1 cellular context compared by ENCODE assay signal in the genomic region with DNA sequence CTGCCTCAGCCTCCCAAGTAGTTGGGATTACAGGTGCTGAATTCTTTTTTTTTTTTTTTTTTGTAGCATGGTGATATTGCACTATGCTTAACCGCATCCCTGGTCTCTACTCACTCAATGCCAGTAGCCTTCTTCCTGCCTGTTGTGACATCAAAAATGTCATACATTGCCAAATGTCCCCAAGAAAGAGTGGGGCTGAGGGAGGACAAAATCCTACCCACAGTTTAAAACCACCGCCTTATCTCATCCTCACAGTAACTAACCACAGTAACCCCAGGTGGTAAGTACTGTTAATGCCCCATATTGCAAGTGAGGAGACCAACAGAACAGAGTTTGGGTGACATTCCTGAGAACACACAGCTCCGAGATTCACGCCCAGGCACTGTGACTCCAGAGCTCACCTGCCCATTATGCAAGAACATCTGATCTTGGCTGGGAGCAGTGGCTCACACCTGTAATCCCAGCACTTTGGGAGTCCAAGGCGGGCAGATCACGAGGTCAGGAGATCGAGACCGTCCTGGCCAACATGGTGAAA.
TF ChIP-seq lines count a peak whose summit lies in the region.

No MANE protein-coding gene starts in this region.

TF ChIP-seq in K562, 482 proteins besides CTCF, POLR2A, EP300 and RAD21 (continued from another document and continues in another):
- TF ChIP-seq, protein P1, sequence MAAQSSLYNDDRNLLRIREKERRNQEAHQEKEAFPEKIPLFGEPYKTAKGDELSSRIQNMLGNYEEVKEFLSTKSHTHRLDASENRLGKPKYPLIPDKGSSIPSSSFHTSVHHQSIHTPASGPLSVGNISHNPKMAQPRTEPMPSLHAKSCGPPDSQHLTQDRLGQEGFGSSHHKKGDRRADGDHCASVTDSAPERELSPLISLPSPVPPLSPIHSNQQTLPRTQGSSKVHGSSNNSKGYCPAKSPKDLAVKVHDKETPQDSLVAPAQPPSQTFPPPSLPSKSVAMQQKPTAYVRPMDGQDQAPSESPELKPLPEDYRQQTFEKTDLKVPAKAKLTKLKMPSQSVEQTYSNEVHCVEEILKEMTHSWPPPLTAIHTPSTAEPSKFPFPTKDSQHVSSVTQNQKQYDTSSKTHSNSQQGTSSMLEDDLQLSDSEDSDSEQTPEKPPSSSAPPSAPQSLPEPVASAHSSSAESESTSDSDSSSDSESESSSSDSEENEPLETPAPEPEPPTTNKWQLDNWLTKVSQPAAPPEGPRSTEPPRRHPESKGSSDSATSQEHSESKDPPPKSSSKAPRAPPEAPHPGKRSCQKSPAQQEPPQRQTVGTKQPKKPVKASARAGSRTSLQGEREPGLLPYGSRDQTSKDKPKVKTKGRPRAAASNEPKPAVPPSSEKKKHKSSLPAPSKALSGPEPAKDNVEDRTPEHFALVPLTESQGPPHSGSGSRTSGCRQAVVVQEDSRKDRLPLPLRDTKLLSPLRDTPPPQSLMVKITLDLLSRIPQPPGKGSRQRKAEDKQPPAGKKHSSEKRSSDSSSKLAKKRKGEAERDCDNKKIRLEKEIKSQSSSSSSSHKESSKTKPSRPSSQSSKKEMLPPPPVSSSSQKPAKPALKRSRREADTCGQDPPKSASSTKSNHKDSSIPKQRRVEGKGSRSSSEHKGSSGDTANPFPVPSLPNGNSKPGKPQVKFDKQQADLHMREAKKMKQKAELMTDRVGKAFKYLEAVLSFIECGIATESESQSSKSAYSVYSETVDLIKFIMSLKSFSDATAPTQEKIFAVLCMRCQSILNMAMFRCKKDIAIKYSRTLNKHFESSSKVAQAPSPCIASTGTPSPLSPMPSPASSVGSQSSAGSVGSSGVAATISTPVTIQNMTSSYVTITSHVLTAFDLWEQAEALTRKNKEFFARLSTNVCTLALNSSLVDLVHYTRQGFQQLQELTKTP (IDR thresholded peaks at IDR 0.05; ENCODE audit: low read depth in 1 of 2, partially characterized antibody in 2 of 2), result peak in 1 of 2 experiments; percentile 51
- no peak for TF ChIP-seq SRSF9 (IDR thresholded peaks at IDR 0.05; ENCODE audit: borderline replicate concordance, low read depth, low read length)
- no peak for TF ChIP-seq ELF4 (CRISPR knock-in tag; IDR thresholded peaks at IDR 0.05)
- TF ChIP-seq XRCC3 (IDR thresholded peaks at IDR 0.05), result no peak
- no peak for TF ChIP-seq ZNF224 (CRISPR knock-in tag; IDR thresholded peaks at IDR 0.05)
- no peak for TF ChIP-seq RBM39 (optimal IDR thresholded peaks at IDR 0.05; ENCODE audit: low read depth, low read length)
- TF ChIP-seq CREB1 (IDR thresholded peaks at IDR 0.05), result peak; percentile 55
- no peak; the same call in 1 of the 2 replicates for TF ChIP-seq CREB1 (CRISPR knock-in tag; IDR thresholded peaks at IDR 0.05)
- no peak for TF ChIP-seq ZNF668 (CRISPR knock-in tag; IDR thresholded peaks at IDR 0.05)
- TF ChIP-seq, protein P2, sequence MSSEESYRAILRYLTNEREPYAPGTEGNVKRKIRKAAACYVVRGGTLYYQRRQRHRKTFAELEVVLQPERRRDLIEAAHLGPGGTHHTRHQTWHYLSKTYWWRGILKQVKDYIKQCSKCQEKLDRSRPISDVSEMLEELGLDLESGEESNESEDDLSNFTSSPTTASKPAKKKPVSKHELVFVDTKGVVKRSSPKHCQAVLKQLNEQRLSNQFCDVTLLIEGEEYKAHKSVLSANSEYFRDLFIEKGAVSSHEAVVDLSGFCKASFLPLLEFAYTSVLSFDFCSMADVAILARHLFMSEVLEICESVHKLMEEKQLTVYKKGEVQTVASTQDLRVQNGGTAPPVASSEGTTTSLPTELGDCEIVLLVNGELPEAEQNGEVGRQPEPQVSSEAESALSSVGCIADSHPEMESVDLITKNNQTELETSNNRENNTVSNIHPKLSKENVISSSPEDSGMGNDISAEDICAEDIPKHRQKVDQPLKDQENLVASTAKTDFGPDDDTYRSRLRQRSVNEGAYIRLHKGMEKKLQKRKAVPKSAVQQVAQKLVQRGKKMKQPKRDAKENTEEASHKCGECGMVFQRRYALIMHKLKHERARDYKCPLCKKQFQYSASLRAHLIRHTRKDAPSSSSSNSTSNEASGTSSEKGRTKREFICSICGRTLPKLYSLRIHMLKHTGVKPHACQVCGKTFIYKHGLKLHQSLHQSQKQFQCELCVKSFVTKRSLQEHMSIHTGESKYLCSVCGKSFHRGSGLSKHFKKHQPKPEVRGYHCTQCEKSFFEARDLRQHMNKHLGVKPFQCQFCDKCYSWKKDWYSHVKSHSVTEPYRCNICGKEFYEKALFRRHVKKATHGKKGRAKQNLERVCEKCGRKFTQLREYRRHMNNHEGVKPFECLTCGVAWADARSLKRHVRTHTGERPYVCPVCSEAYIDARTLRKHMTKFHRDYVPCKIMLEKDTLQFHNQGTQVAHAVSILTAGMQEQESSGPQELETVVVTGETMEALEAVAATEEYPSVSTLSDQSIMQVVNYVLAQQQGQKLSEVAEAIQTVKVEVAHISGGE (CRISPR knock-in tag; IDR thresholded peaks at IDR 0.05), result peak in 1 of 3 experiments; percentile 84; a peak in 2 of 6 replicates
- TF ChIP-seq, protein P3, sequence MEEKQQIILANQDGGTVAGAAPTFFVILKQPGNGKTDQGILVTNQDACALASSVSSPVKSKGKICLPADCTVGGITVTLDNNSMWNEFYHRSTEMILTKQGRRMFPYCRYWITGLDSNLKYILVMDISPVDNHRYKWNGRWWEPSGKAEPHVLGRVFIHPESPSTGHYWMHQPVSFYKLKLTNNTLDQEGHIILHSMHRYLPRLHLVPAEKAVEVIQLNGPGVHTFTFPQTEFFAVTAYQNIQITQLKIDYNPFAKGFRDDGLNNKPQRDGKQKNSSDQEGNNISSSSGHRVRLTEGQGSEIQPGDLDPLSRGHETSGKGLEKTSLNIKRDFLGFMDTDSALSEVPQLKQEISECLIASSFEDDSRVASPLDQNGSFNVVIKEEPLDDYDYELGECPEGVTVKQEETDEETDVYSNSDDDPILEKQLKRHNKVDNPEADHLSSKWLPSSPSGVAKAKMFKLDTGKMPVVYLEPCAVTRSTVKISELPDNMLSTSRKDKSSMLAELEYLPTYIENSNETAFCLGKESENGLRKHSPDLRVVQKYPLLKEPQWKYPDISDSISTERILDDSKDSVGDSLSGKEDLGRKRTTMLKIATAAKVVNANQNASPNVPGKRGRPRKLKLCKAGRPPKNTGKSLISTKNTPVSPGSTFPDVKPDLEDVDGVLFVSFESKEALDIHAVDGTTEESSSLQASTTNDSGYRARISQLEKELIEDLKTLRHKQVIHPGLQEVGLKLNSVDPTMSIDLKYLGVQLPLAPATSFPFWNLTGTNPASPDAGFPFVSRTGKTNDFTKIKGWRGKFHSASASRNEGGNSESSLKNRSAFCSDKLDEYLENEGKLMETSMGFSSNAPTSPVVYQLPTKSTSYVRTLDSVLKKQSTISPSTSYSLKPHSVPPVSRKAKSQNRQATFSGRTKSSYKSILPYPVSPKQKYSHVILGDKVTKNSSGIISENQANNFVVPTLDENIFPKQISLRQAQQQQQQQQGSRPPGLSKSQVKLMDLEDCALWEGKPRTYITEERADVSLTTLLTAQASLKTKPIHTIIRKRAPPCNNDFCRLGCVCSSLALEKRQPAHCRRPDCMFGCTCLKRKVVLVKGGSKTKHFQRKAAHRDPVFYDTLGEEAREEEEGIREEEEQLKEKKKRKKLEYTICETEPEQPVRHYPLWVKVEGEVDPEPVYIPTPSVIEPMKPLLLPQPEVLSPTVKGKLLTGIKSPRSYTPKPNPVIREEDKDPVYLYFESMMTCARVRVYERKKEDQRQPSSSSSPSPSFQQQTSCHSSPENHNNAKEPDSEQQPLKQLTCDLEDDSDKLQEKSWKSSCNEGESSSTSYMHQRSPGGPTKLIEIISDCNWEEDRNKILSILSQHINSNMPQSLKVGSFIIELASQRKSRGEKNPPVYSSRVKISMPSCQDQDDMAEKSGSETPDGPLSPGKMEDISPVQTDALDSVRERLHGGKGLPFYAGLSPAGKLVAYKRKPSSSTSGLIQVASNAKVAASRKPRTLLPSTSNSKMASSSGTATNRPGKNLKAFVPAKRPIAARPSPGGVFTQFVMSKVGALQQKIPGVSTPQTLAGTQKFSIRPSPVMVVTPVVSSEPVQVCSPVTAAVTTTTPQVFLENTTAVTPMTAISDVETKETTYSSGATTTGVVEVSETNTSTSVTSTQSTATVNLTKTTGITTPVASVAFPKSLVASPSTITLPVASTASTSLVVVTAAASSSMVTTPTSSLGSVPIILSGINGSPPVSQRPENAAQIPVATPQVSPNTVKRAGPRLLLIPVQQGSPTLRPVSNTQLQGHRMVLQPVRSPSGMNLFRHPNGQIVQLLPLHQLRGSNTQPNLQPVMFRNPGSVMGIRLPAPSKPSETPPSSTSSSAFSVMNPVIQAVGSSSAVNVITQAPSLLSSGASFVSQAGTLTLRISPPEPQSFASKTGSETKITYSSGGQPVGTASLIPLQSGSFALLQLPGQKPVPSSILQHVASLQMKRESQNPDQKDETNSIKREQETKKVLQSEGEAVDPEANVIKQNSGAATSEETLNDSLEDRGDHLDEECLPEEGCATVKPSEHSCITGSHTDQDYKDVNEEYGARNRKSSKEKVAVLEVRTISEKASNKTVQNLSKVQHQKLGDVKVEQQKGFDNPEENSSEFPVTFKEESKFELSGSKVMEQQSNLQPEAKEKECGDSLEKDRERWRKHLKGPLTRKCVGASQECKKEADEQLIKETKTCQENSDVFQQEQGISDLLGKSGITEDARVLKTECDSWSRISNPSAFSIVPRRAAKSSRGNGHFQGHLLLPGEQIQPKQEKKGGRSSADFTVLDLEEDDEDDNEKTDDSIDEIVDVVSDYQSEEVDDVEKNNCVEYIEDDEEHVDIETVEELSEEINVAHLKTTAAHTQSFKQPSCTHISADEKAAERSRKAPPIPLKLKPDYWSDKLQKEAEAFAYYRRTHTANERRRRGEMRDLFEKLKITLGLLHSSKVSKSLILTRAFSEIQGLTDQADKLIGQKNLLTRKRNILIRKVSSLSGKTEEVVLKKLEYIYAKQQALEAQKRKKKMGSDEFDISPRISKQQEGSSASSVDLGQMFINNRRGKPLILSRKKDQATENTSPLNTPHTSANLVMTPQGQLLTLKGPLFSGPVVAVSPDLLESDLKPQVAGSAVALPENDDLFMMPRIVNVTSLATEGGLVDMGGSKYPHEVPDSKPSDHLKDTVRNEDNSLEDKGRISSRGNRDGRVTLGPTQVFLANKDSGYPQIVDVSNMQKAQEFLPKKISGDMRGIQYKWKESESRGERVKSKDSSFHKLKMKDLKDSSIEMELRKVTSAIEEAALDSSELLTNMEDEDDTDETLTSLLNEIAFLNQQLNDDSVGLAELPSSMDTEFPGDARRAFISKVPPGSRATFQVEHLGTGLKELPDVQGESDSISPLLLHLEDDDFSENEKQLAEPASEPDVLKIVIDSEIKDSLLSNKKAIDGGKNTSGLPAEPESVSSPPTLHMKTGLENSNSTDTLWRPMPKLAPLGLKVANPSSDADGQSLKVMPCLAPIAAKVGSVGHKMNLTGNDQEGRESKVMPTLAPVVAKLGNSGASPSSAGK (IDR thresholded peaks at IDR 0.05), result no peak
- no peak for TF ChIP-seq ZC3H8 (IDR thresholded peaks at IDR 0.05)
- TF ChIP-seq, protein P4, sequence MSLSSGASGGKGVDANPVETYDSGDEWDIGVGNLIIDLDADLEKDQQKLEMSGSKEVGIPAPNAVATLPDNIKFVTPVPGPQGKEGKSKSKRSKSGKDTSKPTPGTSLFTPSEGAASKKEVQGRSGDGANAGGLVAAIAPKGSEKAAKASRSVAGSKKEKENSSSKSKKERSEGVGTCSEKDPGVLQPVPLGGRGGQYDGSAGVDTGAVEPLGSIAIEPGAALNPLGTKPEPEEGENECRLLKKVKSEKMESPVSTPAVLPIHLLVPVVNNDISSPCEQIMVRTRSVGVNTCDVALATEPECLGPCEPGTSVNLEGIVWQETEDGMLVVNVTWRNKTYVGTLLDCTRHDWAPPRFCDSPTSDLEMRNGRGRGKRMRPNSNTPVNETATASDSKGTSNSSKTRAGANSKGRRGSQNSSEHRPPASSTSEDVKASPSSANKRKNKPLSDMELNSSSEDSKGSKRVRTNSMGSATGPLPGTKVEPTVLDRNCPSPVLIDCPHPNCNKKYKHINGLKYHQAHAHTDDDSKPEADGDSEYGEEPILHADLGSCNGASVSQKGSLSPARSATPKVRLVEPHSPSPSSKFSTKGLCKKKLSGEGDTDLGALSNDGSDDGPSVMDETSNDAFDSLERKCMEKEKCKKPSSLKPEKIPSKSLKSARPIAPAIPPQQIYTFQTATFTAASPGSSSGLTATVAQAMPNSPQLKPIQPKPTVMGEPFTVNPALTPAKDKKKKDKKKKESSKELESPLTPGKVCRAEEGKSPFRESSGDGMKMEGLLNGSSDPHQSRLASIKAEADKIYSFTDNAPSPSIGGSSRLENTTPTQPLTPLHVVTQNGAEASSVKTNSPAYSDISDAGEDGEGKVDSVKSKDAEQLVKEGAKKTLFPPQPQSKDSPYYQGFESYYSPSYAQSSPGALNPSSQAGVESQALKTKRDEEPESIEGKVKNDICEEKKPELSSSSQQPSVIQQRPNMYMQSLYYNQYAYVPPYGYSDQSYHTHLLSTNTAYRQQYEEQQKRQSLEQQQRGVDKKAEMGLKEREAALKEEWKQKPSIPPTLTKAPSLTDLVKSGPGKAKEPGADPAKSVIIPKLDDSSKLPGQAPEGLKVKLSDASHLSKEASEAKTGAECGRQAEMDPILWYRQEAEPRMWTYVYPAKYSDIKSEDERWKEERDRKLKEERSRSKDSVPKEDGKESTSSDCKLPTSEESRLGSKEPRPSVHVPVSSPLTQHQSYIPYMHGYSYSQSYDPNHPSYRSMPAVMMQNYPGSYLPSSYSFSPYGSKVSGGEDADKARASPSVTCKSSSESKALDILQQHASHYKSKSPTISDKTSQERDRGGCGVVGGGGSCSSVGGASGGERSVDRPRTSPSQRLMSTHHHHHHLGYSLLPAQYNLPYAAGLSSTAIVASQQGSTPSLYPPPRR (CRISPR knock-in tag; IDR thresholded peaks at IDR 0.05; ENCODE audit: borderline replicate concordance), result no peak
- TF ChIP-seq NR2C2 (CRISPR knock-in tag; IDR thresholded peaks at IDR 0.05), result no peak
- TF ChIP-seq NR2C2 (tag; IDR thresholded peaks at IDR 0.05), result peak; percentile 63; the same call in 1 of the 2 replicates
- TF ChIP-seq, protein P5, sequence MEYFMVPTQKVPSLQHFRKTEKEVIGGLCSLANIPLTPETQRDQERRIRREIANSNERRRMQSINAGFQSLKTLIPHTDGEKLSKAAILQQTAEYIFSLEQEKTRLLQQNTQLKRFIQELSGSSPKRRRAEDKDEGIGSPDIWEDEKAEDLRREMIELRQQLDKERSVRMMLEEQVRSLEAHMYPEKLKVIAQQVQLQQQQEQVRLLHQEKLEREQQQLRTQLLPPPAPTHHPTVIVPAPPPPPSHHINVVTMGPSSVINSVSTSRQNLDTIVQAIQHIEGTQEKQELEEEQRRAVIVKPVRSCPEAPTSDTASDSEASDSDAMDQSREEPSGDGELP (CRISPR knock-in tag; IDR thresholded peaks at IDR 0.05; ENCODE audit: borderline replicate concordance), result peak; percentile 58
- TF ChIP-seq ZNF445 (CRISPR knock-in tag; IDR thresholded peaks at IDR 0.05; ENCODE audit: low read depth), result no peak
- TF ChIP-seq POLR3A (IDR thresholded peaks at IDR 0.05; ENCODE audit: borderline replicate concordance, extremely low read depth, insufficient read depth, insufficient read length), result no peak
- TF ChIP-seq, protein P6, sequence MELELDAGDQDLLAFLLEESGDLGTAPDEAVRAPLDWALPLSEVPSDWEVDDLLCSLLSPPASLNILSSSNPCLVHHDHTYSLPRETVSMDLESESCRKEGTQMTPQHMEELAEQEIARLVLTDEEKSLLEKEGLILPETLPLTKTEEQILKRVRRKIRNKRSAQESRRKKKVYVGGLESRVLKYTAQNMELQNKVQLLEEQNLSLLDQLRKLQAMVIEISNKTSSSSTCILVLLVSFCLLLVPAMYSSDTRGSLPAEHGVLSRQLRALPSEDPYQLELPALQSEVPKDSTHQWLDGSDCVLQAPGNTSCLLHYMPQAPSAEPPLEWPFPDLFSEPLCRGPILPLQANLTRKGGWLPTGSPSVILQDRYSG (tag; conservative IDR thresholded peaks at IDR 0.05; ENCODE audit: low read depth), result no peak
- TF ChIP-seq NFRKB (IDR thresholded peaks at IDR 0.05; ENCODE audit: low read depth), result no peak
- TF ChIP-seq CBFA2T2 (conservative IDR thresholded peaks at IDR 0.05), result peak; percentile 94
- no peak for TF ChIP-seq ZFX (CRISPR knock-in tag; IDR thresholded peaks at IDR 0.05)
- peak; percentile 90 for TF ChIP-seq BCOR (IDR thresholded peaks at IDR 0.05)
- TF ChIP-seq KLF16 (IDR thresholded peaks at IDR 0.05), result peak; percentile 95
- TF ChIP-seq ZNF561 (CRISPR knock-in tag; conservative IDR thresholded peaks at IDR 0.05), result no peak
- no peak for TF ChIP-seq CREBBP (IDR thresholded peaks at IDR 0.05; ENCODE audit: low read depth, low read length)
- no peak for TF ChIP-seq GABPA (tag; conservative IDR thresholded peaks at IDR 0.05; ENCODE audit: low read depth)
